In the genomic region with DNA sequence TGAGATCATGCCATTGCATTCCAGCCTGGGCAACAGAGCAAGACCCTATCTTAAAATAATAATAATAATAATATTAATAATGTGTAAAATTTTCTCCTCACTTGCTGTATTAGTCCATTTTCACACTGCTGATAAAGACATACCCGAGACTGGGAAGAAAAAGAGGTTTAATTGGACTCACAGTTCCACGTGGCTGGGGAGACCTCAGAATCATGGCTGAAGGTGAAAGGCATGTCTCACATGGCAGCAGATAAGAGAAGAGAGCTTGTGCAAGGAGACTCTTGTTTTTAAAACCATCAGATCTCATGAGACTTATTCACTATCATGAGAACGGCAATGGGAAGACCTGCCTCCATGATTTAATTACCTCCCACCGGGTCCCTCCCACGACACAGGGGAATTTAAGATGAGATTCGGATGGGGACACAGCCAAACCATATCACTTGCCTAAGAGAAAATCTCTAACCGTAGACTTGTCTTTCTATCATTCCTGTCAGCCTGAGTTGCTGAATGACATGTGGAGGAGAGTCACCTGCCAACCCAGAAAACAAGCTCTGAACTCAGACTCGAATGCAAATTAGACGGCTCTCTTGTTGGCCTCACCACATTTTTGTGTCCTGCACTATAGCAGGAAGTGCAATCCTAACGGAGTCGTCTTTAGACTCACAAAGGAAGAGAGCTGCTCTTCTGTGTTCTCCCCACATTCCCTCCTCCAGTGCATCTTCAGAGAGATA, we compare ENCODE assay signal across 15 cellular contexts. TPM values are rescaled to one million over a fixed set of nuclear protein-coding genes. Genes with fewer than 3 reads are reported as not detected.
DNase-seq lines count a peak whose midpoint lies in the region; TF ChIP-seq lines count a peak whose summit lies in the region.
"Had no signal": no experiment of that assay in that cellular context is flagged by ENCODE, and none has a peak within 500 bp of the region (broad histone marks: within the 10 kb centered on the region; RNA-seq: fewer than 3 reads in every experiment).

No MANE protein-coding gene starts in this region.

- DNase-seq in NCI-H526 (lab: John Stamatoyannopoulos, UW) (peak; percentile 1 to 37), NCI-H526 treated with DMSO at 0.1 percent for 48 hours (lab: John Stamatoyannopoulos, UW) (no peak), H7 (peak; percentile 25), MV-4-11 (lab: John Stamatoyannopoulos, UW) (peak; percentile 17), renal cortical epithelial cell (ENCODE audit: low read depth) (peak; percentile 2), MM.1S (no peak), SHP77 (lab: John Stamatoyannopoulos, UW) (no peak), lower leg skin (ENCODE audit: low spot score in 2 of 2) (no peak)
- DNase-seq: ACHN; activated naive CD4-positive, alpha-beta T cell; effector memory CD4-positive, alpha-beta T cell; foreskin melanocyte; NCI-H524 treated with DMSO at 0.1 percent for 48 hours; Right ventricle myocardium superior had no signal

- TF ChIP-seq POLR2A in lower leg skin (IDR thresholded peaks at IDR 0.05) = no peak

- WGBS in lower leg skin, 2 donors = 45 to 60% methylated on average over 11 of the region's 11 CpGs

- no peaks in the 10 kb centered on the region for H3F3A ChIP-seq in MM.1S (ENCODE audit: insufficient read depth, low read length)

- H3K36me3 ChIP-seq in H7 (replicated peaks; ENCODE audit: control insufficient read depth, insufficient read depth, low read length) = no peaks in the 10 kb centered on the region
- H3K36me3 ChIP-seq in MM.1S (replicated peaks; ENCODE audit: insufficient read depth, low read length) = no peaks in the 10 kb centered on the region
- H3K36me3 ChIP-seq: breast epithelium had no signal

- no peaks in the 10 kb centered on the region for H3K9me2 ChIP-seq in MM.1S (replicated peaks; ENCODE audit: insufficient read depth, low read length)

- no peak overlapping the region for H3K9ac ChIP-seq in MM.1S (ENCODE audit: low read length)

- no peak overlapping the region for H3K27ac ChIP-seq in MM.1S (ENCODE audit: low read length)
- H3K27ac ChIP-seq: breast epithelium had no signal

- intact Hi-C loops in lower leg skin (cut with DNase I; ENCODE audit: low total_unique reads) = no loop called here

- H3K79me2 ChIP-seq in MM.1S (ENCODE audit: low read length) = no peaks in the 10 kb centered on the region

- no peak overlapping the region for H2AFZ ChIP-seq in MM.1S (ENCODE audit: low read length)

- no peaks in the 10 kb centered on the region for H3K27me3 ChIP-seq in H7 (ENCODE audit: control insufficient read depth, insufficient read depth, low read length)
- H3K27me3 ChIP-seq in MM.1S (replicated peaks; ENCODE audit: insufficient read depth, low read length) = no peaks in the 10 kb centered on the region
- H3K27me3 ChIP-seq: breast epithelium had no signal

- no peaks in the 10 kb centered on the region for H3K9me3 ChIP-seq in MM.1S (replicated peaks; ENCODE audit: insufficient read depth, low read length)
- H3K9me3 ChIP-seq: breast epithelium had no signal

- H4K20me1 ChIP-seq in MM.1S (ENCODE audit: insufficient read depth, low read length) = no peaks in the 10 kb centered on the region

- no peak overlapping the region for H3K4me3 ChIP-seq in H7 (ENCODE audit: insufficient read depth, low read depth, low read length)
- no peak overlapping the region for H3K4me3 ChIP-seq in MM.1S (ENCODE audit: low read length)
- H3K4me3 ChIP-seq in lower leg skin (ENCODE audit: low read depth, poor library complexity, severe bottlenecking) = no peak overlapping the region
- H3K4me3 ChIP-seq: breast epithelium had no signal

- H3K4me2 ChIP-seq in MM.1S (ENCODE audit: low read depth, low read length) = no peak overlapping the region

- no peaks in the 10 kb centered on the region for H3K4me1 ChIP-seq in MM.1S (ENCODE audit: low read length)
- H3K4me1 ChIP-seq: breast epithelium had no signal

- TF ChIP-seq CTCF in MM.1S (IDR thresholded peaks at IDR 0.05; ENCODE audit: low read length) (no peak), lower leg skin (IDR thresholded peaks at IDR 0.05) (no peak)

RNA-seq across cellular contexts. Expression of gene DCTD, which starts 51.9 kb away (rescaled TPM):
- total RNA-seq in H7 (2014; rRNA removed; shearing (Covaris generic)) = 55.0 and 56.5 TPM in 2 replicates
- 113 and 139 TPM in 2 replicates for total RNA-seq in renal cortical epithelial cell
- 10 to 100 TPM; 27.7 to 52.4 (median 35.4) TPM for total RNA-seq in lower leg skin

Comparison
In these comparisons a context has a peak if more than half of its experiments do, and no peak if none do; other contexts are left out.
1. DNase-seq: peak in NCI-H526 (2 of 2), H7 (single experiment), MV-4-11 (single experiment) and renal cortical epithelial cell (single experiment); none in NCI-H526 treated with DMSO at 0.1 percent for 48 hours (single experiment), MM.1S (single experiment), SHP77 (0 of 2) and lower leg skin (0 of 2).